13 cellular contexts compared by ENCODE assay signal in the genomic region with DNA sequence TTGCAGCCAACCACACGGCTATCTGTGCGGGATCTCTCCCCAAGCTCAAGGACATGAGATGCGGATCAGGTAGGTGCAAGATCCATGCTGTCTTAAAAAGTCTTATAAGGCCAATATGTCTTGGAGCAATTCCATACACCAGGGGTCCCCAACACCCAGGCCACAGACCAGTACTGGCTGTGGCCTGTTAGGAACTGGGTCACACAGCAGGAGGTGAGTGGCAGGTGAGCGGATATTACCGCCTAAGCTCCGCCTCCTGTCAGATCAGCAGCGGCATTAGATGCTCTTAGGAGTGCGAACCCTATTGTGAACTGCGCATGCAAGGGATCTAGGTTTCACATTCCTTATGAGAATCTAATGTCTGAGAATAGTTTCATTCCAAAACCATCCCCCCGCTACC.
DNase-seq lines count a peak whose midpoint lies in the region; ATAC-seq, FAIRE-seq and TF ChIP-seq lines count a peak whose summit lies in the region.
"Had no signal": no experiment of that assay in that cellular context is flagged by ENCODE, and none has a peak within 500 bp of the region (broad histone marks: within the 10 kb centered on the region; RNA-seq: fewer than 3 reads in every experiment).

No MANE protein-coding gene starts in this region.

- no peaks in the 10 kb centered on the region for H3F3A ChIP-seq in neural progenitor cell (ENCODE audit: low read depth)

- no peak overlapping the region for H2BK20ac ChIP-seq in H9 (ENCODE audit: low read depth, low read length, poor library complexity, severe bottlenecking)

- H3K79me1 ChIP-seq in H9 (ENCODE audit: insufficient read depth, low read depth, low read length, poor library complexity, severe bottlenecking), result no peaks in the 10 kb centered on the region

- H3K9ac ChIP-seq in H9 (ENCODE audit: extremely low read depth, insufficient read length, low read length) (no peak overlapping the region), K562 (ENCODE audit: insufficient read depth in 1 of 2, low read depth in 2 of 2, low read length in 2 of 2) (no peak overlapping the region), neural progenitor cell (no peak overlapping the region)

- H3K27ac ChIP-seq in H9 (ENCODE audit: insufficient read length, low read depth, low read length), result no peak overlapping the region
- H3K27ac ChIP-seq in K562 (ENCODE audit: extremely low read depth, low read depth, low read length), result no peak overlapping the region
- no peak overlapping the region for H3K27ac ChIP-seq in neural progenitor cell
- H3K27ac ChIP-seq: 22Rv1 had no signal

- H2BK15ac ChIP-seq in H9 (ENCODE audit: low read depth, low read length), result no peak overlapping the region

- H3K4me1 Mint-ChIP-seq in H9 (peaks cover 20 to 23% of the 10 kb centered on the region in 2 experiments), neural progenitor cell (no peaks in the 10 kb centered on the region)

- H3K4me1 ChIP-seq in H9 (ENCODE audit: insufficient read depth, low read length) (0 out of 2 replicates have a peak, but pooled peaks cover 2% of the 10 kb centered on the region), K562 (replicated peaks in 1 of 2; ENCODE audit: control insufficient read depth in 2 of 2, insufficient read depth in 2 of 2, low read length in 2 of 2) (peaks cover 8 to 10% of the 10 kb centered on the region in 2 experiments; a peak in 4 of 5 replicates), neural progenitor cell (no peaks in the 10 kb centered on the region)

- POLR2A ChIA-PET in K562 (lab: Yijun Ruan, JAX), result interaction anchor here (0.5 kb wide), 1 partner anchor 1385 kb away, joined by 5 read pairs; no protein-coding TSS in a partner anchor

- H2BK5ac ChIP-seq in H9 (ENCODE audit: insufficient read length, low read length), result no peak overlapping the region

- H2AK5ac ChIP-seq in H9 (ENCODE audit: insufficient read length, low read length), result no peak overlapping the region

- TF ChIP-seq EP300 in K562 (IDR thresholded peaks at IDR 0.05; ENCODE audit: low read length), result no peak

- peak; percentile 57 for FAIRE-seq in K562 (lab: Jason Lieb, UNC)
- FAIRE-seq: GM12878, H54 had no signal

- no CpG with 5 or more reads among the region's 10 CpGs for WGBS in H9 (ENCODE audit: extremely low coverage, insufficient read length, low lambda C conversion rate)
- WGBS in K562 (ENCODE audit: insufficient coverage, low coverage, missing lambda C conversion rate), result 55% methylated on average over 10 of the region's 10 CpGs

- DNase-seq in DMS 273 (lab: John Stamatoyannopoulos, UW; ENCODE audit: unreplicated experiment) (peak; percentile 5), DMS 273 treated with DMSO at 0.1 percent for 48 hours (lab: John Stamatoyannopoulos, UW) (no peak), H9 (peak; percentile 49), K562 (ENCODE audit: extremely low read depth in 1 of 4, low spot score in 3 of 4) (peak in 1 of 4 experiments; percentile 34), neural progenitor cell (ENCODE audit: low spot score) (peak; percentile 17), NCI-H2081 (lab: John Stamatoyannopoulos, UW) (no peak)
- DNase-seq in activated T-cell treated with anti-CD3 and anti-CD28 coated beads, Interleukin-2, amount 50 U/mL, for 1 hour, result no peak
- DNase-seq: DMS79 had no signal

- TF ChIP-seq CTCF in H9 (conservative IDR thresholded peaks at IDR 0.05) (peak; percentile 25; the same call in 1 of the 3 replicates), K562 (IDR thresholded peaks at IDR 0.05 in 2 of 3, conservative IDR thresholded peaks at IDR 0.05 in 1 of 3; ENCODE audit: insufficient read depth in 2 of 3, low read depth in 1 of 3, low read length in 3 of 3) (peak; percentile 18 to 40 (median 32); a peak in 3 of 6 replicates), neural progenitor cell (IDR thresholded peaks at IDR 0.05) (no peak)

- no peak overlapping the region for H3K4me3 Mint-ChIP-seq in H9
- no peak overlapping the region for H3K4me3 Mint-ChIP-seq in neural progenitor cell
- H3K4me3 Mint-ChIP-seq: CD14-positive monocyte had no signal

- H4K20me1 ChIP-seq in H9 (ENCODE audit: control insufficient read depth, insufficient read depth, insufficient read length) (no peaks in the 10 kb centered on the region), K562 (replicated peaks; ENCODE audit: control insufficient read depth, insufficient read depth, low read length) (no peaks in the 10 kb centered on the region), neural progenitor cell (ENCODE audit: low read depth) (peaks cover 16% of the 10 kb centered on the region)

- in situ Hi-C loops in K562 (cut with MboI), result loop anchor here (5.0 kb wide), 1 partner anchor 171 kb away; no protein-coding TSS in a partner anchor

- no peaks in the 10 kb centered on the region for H3K9me1 ChIP-seq in K562 (ENCODE audit: control insufficient read depth, insufficient read depth, low read length)

- H2BK120ac ChIP-seq in H9 (ENCODE audit: low read depth, low read length, poor library complexity, severe bottlenecking), result no peak overlapping the region

- H2AFZ ChIP-seq in H9 (ENCODE audit: low read length) (no peak overlapping the region), K562 (ENCODE audit: low read depth, low read length) (no peak overlapping the region), neural progenitor cell (replicated peaks) (no peak overlapping the region)

- CTCF ChIA-PET in K562 (lab: Yijun Ruan, JAX; ENCODE audit: low intra/inter-chr PET ratio), result interaction anchor here (0.6 kb wide), 1 partner anchor 168 kb away, joined by 3 read pairs; no protein-coding TSS in a partner anchor

- no peak overlapping the region for H3K4me2 ChIP-seq in H9 (ENCODE audit: insufficient read depth, insufficient read length, low read length)
- no peak overlapping the region for H3K4me2 ChIP-seq in K562 (ENCODE audit: insufficient read depth, low read length)
- no peak overlapping the region for H3K4me2 ChIP-seq in neural progenitor cell

- peaks cover 34% of the 10 kb centered on the region for H3K27me3 Mint-ChIP-seq in H9 (ENCODE audit: low read depth)
- no peaks in the 10 kb centered on the region for H3K27me3 Mint-ChIP-seq in neural progenitor cell (ENCODE audit: insufficient read depth, low read depth)

- peak in 1 of 2 experiments; percentile 34; a peak in 2 of 4 replicates for TF ChIP-seq RAD21 in K562 (CRISPR knock-in tag; conservative IDR thresholded peaks at IDR 0.05 in 1 of 2, IDR thresholded peaks at IDR 0.05 in 1 of 2)

- H3K27me3 ChIP-seq in H9 (ENCODE audit: insufficient read depth, low read length) (no peaks in the 10 kb centered on the region), K562 (ENCODE audit: control insufficient read depth in 2 of 2, insufficient read depth in 2 of 2, low read length in 2 of 2) (no peaks in the 10 kb centered on the region; a peak in 1 of 5 replicates), neural progenitor cell (peaks cover 34% of the 10 kb centered on the region)

- intact Hi-C loops in K562 (cut with micrococcal nuclease), result loop anchor here (5.0 kb wide), 1 partner anchor 131 kb away; no protein-coding TSS in a partner anchor

- H3K4me3 ChIP-seq in K562, result no peak overlapping the region
- H3K4me3 ChIP-seq in neural progenitor cell, result no peak overlapping the region
- H3K4me3 ChIP-seq: GM12878 had no signal

- no peak overlapping the region for H3T11ph ChIP-seq in H9 (ENCODE audit: low read length)

- no peak overlapping the region for H3K18ac ChIP-seq in H9 (ENCODE audit: insufficient read length, low read depth, low read length)

- H4K8ac ChIP-seq in H9 (replicated peaks; ENCODE audit: insufficient read length, low read depth, low read length), result no peak overlapping the region

- H3K9me3 Mint-ChIP-seq in H9 (no peaks in the 10 kb centered on the region), neural progenitor cell (peaks cover 7% of the 10 kb centered on the region)

- H3K9me3 ChIP-seq in H9 (ENCODE audit: control insufficient read depth, low read depth, low read length) (no peaks in the 10 kb centered on the region), K562 (replicated peaks; ENCODE audit: control insufficient read depth, insufficient read depth, low read depth, low read length) (no peaks in the 10 kb centered on the region), neural progenitor cell (ENCODE audit: low read depth) (no peaks in the 10 kb centered on the region)

- H3K36me3 Mint-ChIP-seq in H9 (ENCODE audit: insufficient read depth in 1 of 3, low read depth in 3 of 3) (no peaks in the 10 kb centered on the region), neural progenitor cell (no peaks in the 10 kb centered on the region)
- H3K36me3 Mint-ChIP-seq: CD14-positive monocyte had no signal

- peaks cover 5% of the 10 kb centered on the region for H3K23me2 ChIP-seq in H9 (ENCODE audit: insufficient read length, low read depth, low read length, poor library complexity, severe bottlenecking)

- ATAC-seq in K562 (peak; percentile 76), HG03460 (IDR thresholded peaks at IDR 0.05; ENCODE audit: unreplicated experiment) (no peak)
- ATAC-seq: GM12878 had no signal

- no peak overlapping the region for H4K91ac ChIP-seq in H9 (ENCODE audit: insufficient read length, low read depth, low read length)

- no peak overlapping the region for H3K56ac ChIP-seq in H9 (ENCODE audit: insufficient read length, low read depth, low read length)

- H3K27ac Mint-ChIP-seq in H9, result no peak overlapping the region
- H3K27ac Mint-ChIP-seq in neural progenitor cell, result no peak overlapping the region
- H3K27ac Mint-ChIP-seq: CD14-positive monocyte had no signal

- H3K36me3 ChIP-seq in K562 (ENCODE audit: control insufficient read depth, insufficient read depth, low read length), result no peaks in the 10 kb centered on the region
- H3K36me3 ChIP-seq in neural progenitor cell, result no peaks in the 10 kb centered on the region

- BruUV-seq in K562 (replicated peaks; lab: Mats Ljungman, UMichigan), result no TSS peak

- H3K79me2 ChIP-seq in H9 (ENCODE audit: insufficient read depth, low read length) (no peaks in the 10 kb centered on the region), K562 (ENCODE audit: control insufficient read depth, insufficient read depth, low read length) (no peaks in the 10 kb centered on the region), neural progenitor cell (ENCODE audit: low read depth) (no peaks in the 10 kb centered on the region)

- no peak overlapping the region for H3K23ac ChIP-seq in H9 (ENCODE audit: insufficient read length, low read depth, low read length)

- no peak overlapping the region for H4K5ac ChIP-seq in H9 (ENCODE audit: insufficient read length, low read depth, low read length)

- no peak overlapping the region for H2BK12ac ChIP-seq in H9 (ENCODE audit: insufficient read length, low read depth, low read length)

- H3K14ac ChIP-seq in H9 (ENCODE audit: insufficient read depth, low read length), result no peak overlapping the region

- no peak overlapping the region for H3K4ac ChIP-seq in H9 (ENCODE audit: low read depth, low read length)

- no peak for TF ChIP-seq POLR2A in K562 (conservative IDR thresholded peaks at IDR 0.05)

TF ChIP-seq in K562, 482 proteins besides CTCF, POLR2A, EP300 and RAD21 (continues in another document):
- TF ChIP-seq ZNF263 (CRISPR knock-in tag; IDR thresholded peaks at IDR 0.05; ENCODE audit: borderline replicate concordance), result no peak
- TF ChIP-seq XRCC4 (IDR thresholded peaks at IDR 0.05; ENCODE audit: extremely low read depth, insufficient read depth, insufficient read length), result no peak
- TF ChIP-seq KLF6 (CRISPR knock-in tag; IDR thresholded peaks at IDR 0.05; ENCODE audit: borderline replicate concordance), result no peak
- TF ChIP-seq ZNF133 (CRISPR knock-in tag; IDR thresholded peaks at IDR 0.05), result no peak
- no peak for TF ChIP-seq SREBF1 (IDR thresholded peaks at IDR 0.05; ENCODE audit: borderline replicate concordance, low read depth, low read length)

Comparison
In these comparisons a context has a peak if more than half of its experiments do, and no peak if none do; other contexts are left out.
1. DNase-seq: peak in DMS 273 (single experiment), H9 (single experiment) and neural progenitor cell (single experiment); none in DMS 273 treated with DMSO at 0.1 percent for 48 hours (single experiment), NCI-H2081 (0 of 2) and activated T-cell treated with anti-CD3 and anti-CD28 coated beads, Interleukin-2, amount 50 U/mL, for 1 hour (single experiment).